Comparison of ENCODE assay signal across 11 cellular contexts in the genomic region with DNA sequence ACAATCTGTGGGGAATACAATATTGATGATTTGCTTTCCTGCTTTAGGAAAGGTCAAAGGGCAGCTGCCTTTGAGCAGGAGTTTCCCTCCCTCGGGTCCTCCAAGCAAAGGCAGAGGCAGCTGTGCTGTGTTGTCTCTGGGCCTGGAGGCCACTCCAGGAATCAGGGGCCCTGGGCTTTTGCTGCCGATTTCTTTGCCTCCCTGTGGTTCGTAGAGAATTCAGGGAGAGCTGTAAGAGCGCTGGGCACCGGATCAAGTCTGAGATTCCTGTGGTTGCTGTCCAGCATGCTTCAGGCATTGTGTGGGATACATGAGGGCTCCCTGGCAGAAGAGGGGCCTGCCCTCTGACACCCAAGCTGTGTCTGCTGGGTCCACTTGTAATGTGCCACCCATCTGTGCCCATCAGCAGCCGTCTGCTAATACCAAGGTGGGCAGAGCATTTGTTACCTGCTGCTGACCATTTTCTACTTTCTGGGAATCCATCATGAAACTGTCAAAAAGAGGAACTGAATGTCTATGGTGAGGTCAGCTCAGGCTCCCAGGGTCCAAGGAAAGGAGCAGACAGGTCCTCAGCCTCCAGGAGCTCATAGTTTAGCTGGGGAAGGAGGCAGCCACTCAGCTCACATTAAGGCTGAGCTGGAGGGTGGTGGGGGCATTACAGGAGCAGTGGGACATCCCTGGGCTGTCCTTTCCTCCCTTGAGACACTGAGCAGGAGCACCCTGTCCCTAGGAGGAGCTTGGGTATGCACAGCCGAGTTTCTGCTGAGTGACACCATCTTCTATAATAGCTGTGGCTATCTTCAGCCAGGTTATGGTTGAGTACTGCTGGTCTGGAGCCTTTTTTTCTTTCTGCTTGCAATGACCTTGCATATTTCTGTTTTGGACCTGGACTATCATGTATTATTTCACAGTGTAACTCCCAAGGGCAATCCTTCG.
DNase-seq lines count a peak whose midpoint lies in the region; ATAC-seq and TF ChIP-seq lines count a peak whose summit lies in the region.
"Had no signal": no experiment of that assay in that cellular context is flagged by ENCODE, and none has a peak within 500 bp of the region (broad histone marks: within the 10 kb centered on the region; RNA-seq: fewer than 3 reads in every experiment).

No MANE protein-coding gene starts in this region.

- peak; percentile 76 for DNase-seq in GM04504 (ENCODE audit: low read depth)
- DNase-seq in SW480 (ENCODE audit: low spot score) = peak; percentile 40
- DNase-seq in heart left ventricle = peak; percentile 51 to 70 (median 61)
- peak; percentile 67 for DNase-seq in skeletal muscle cell (ENCODE audit: low read depth)
- DNase-seq in OCI-M2 (lab: John Stamatoyannopoulos, UW; ENCODE audit: unreplicated experiment) = no peak
- DNase-seq in activated CD8-positive, alpha-beta memory T cell treated with anti-CD3 and anti-CD28 coated beads, Interleukin-2, amount 50 U/mL, for 4 hours = no peak
- DNase-seq in PC-3 = no peak
- DNase-seq: NCI-H1694, SHP77 treated with DMSO at 0.1 percent for 48 hours had no signal

- no TSS peak for BruUV-seq in PC-3 (replicated peaks; lab: Mats Ljungman, UMichigan)

- TF ChIP-seq CTCF in heart left ventricle (IDR thresholded peaks at IDR 0.05) = no peak
- TF ChIP-seq CTCF in PC-3 (conservative IDR thresholded peaks at IDR 0.05; ENCODE audit: low read depth, low read length) = no peak

- no peak overlapping the region for H2AFZ ChIP-seq in PC-3 (ENCODE audit: low read length)

- no peaks in the 10 kb centered on the region for H3F3A ChIP-seq in PC-3 (ENCODE audit: low read length, unreplicated experiment)

- no peaks in the 10 kb centered on the region for H3K79me2 ChIP-seq in PC-3 (ENCODE audit: low read length)

- peak overlapping the region in 4 of 12 donors; percentile 0 to 10 (median 2) for H3K27ac ChIP-seq in heart left ventricle
- no peak overlapping the region for H3K27ac ChIP-seq in PC-3 (ENCODE audit: low read length)

- POLR2A ChIA-PET in PC-3 (lab: Charles Lee; ENCODE audit: unreplicated experiment) = no interaction called here

- no peak overlapping the region for H3K9ac ChIP-seq in PC-3 (ENCODE audit: low read length)

- H3K4me3 ChIP-seq in heart left ventricle = no peak overlapping the region
- H3K4me3 ChIP-seq in skeletal muscle cell (ENCODE audit: low read depth, low read length) = no peak overlapping the region
- H3K4me3 ChIP-seq in PC-3 (ENCODE audit: low read length) = no peak overlapping the region

- no peak for TF ChIP-seq POLR2A in heart left ventricle (IDR thresholded peaks at IDR 0.05)

- H3K9me3 ChIP-seq in heart left ventricle (no peaks in the 10 kb centered on the region), PC-3 (ENCODE audit: low read length) (no peaks in the 10 kb centered on the region)

- H3K4me2 ChIP-seq in PC-3 (ENCODE audit: low read length) = no peak overlapping the region

- ATAC-seq in heart left ventricle (peak; percentile 32 to 78 (median 68)), HG03457 (IDR thresholded peaks at IDR 0.05; ENCODE audit: unreplicated experiment) (no peak), PC-3 (no peak)
- ATAC-seq: stimulated activated memory B cell treated with anti-CD40 and anti-IgM and Interleukin-4, amounts not matched to agents 10 μg/mL and 1 μg/mL and 100 μg/mL, for 72 hours had no signal

- CTCF ChIA-PET in PC-3 (lab: Charles Lee) = no interaction called here

- WGBS in heart left ventricle, 4 donors = 41 to 50% (median 47%) methylated on average over 8 of the region's 8 CpGs

- no peaks in the 10 kb centered on the region for H3K27me3 ChIP-seq in heart left ventricle
- no peaks in the 10 kb centered on the region for H3K27me3 ChIP-seq in PC-3 (ENCODE audit: low read length)

- H3K9me2 ChIP-seq in PC-3 (replicated peaks; ENCODE audit: low read length) = no peaks in the 10 kb centered on the region

- intact Hi-C loops in heart left ventricle (cut with DNase I) (loop anchor here in 2 of 10 donors (5.0 kb wide), 2 partner anchors 65 to 70 kb away; a partner anchor contains a TSS), PC-3 (cut with micrococcal nuclease) (no loop called here)

- no peaks in the 10 kb centered on the region for H3K36me3 ChIP-seq in heart left ventricle
- H3K36me3 ChIP-seq in PC-3 (ENCODE audit: low read depth, low read length) = no peaks in the 10 kb centered on the region

- no peaks in the 10 kb centered on the region for H4K20me1 ChIP-seq in PC-3 (ENCODE audit: low read length)

- H3K4me1 ChIP-seq in heart left ventricle (peaks cover 3 to 60% (median 30%) of the 10 kb centered on the region in 12 donors), PC-3 (ENCODE audit: insufficient read depth, low read length) (no peaks in the 10 kb centered on the region)

Comparison
In these comparisons a context has a peak if more than half of its experiments do, and no peak if none do; other contexts are left out.
1. DNase-seq: peak in GM04504 (single experiment), SW480 (single experiment), heart left ventricle (5 of 5) and skeletal muscle cell (single experiment); none in OCI-M2 (single experiment), activated CD8-positive, alpha-beta memory T cell treated with anti-CD3 and anti-CD28 coated beads, Interleukin-2, amount 50 U/mL, for 4 hours (single experiment) and PC-3 (single experiment).
2. ATAC-seq: peak in heart left ventricle (4 of 4); none in HG03457 (single experiment) and PC-3 (single experiment).